In the genomic region with DNA sequence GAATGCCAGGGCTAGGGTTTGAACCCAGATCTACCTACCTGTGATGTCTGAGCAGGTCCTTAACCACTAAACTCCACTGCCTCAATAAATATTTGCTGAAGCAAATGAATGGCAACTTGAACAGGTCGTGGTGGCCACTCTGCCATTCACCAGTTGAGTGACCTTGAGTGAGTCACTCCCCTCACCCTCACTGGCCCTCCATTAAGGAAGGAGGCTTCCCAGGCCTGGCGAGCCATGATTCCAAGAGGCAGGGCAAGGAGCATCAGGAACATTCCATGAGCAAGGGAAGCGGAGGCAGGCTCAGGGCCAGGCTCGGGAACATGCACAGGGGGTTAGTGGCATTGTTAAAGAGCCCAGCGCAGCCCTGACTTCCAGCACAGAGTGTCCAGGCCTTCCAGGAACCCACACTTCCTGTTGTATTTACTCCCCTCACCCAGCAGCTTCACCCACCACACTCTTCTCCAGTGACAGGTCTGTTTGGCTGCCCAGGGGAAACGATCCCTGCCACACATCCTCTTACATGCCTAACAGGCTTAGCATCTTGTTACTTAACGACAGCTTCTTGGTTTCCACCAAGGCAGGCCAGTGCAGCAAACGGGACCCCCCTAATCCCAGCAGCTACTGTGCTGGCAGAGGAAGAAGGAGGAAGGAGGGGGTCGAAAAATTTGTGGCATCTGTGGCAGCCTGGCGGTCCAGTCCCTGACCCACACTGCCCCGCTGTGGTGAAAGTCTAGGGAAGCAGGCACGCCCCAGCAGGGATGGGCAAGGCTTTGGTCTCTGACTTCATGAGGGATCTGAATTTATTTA, we compare ENCODE assay signal across 8 cellular contexts. TPM values are rescaled to one million over a fixed set of nuclear protein-coding genes. Genes with fewer than 3 reads are reported as not detected.
DNase-seq lines count a peak whose midpoint lies in the region; ATAC-seq and TF ChIP-seq lines count a peak whose summit lies in the region.

No MANE protein-coding gene starts in this region.

- no peak for ATAC-seq in GM18867 (IDR thresholded peaks at IDR 0.05; ENCODE audit: unreplicated experiment)
- no peak for ATAC-seq in HG03097 (IDR thresholded peaks at IDR 0.05; ENCODE audit: low FRiP score, unreplicated experiment)

- H3K9ac ChIP-seq in fibroblast of lung (ENCODE audit: insufficient read depth, low read length) (no peak overlapping the region), neural cell (ENCODE audit: low read length) (no peak overlapping the region)

- peak; percentile 42 for TF ChIP-seq RAD21 in neural cell (conservative IDR thresholded peaks at IDR 0.05)

- no peaks in the 10 kb centered on the region for H3K27me3 ChIP-seq in fibroblast of lung (ENCODE audit: control insufficient read depth, insufficient read depth, low read length)
- H3K27me3 ChIP-seq in neural cell (ENCODE audit: insufficient read depth, low read depth, low read length) = peaks cover 9% of the 10 kb centered on the region

- DNase-seq in Daoy (ENCODE audit: low read depth) (peak; percentile 86), HT-29 (ENCODE audit: low spot score) (peak; percentile 62), fibroblast of lung (ENCODE audit: low read depth in 2 of 2) (peak; percentile 62 to 67)
- no peak for DNase-seq in effector CD4-positive, alpha-beta T cell

- TF ChIP-seq CTCF in VCaP (conservative IDR thresholded peaks at IDR 0.05) (peak; percentile 66), fibroblast of lung (conservative IDR thresholded peaks at IDR 0.05 in 1 of 2, IDR thresholded peaks at IDR 0.05 in 1 of 2; ENCODE audit: low read depth in 1 of 2, low read length in 2 of 2) (peak; percentile 72 to 81), neural cell (IDR thresholded peaks at IDR 0.05; ENCODE audit: poor library complexity, severe bottlenecking) (no peak)

- no peak for TF ChIP-seq EP300 in neural cell (conservative IDR thresholded peaks at IDR 0.05; ENCODE audit: poor library complexity, severe bottlenecking)

- H3K4me1 ChIP-seq in fibroblast of lung (ENCODE audit: control insufficient read depth, extremely low read depth, insufficient read depth, low read length) = peaks cover under 1% of the 10 kb centered on the region

- H3K4me3 ChIP-seq in fibroblast of lung (replicated peaks in 1 of 4; ENCODE audit: control extremely low read depth in 1 of 4, insufficient read depth in 1 of 4, low read depth in 3 of 4, low read length in 4 of 4) = no peak overlapping the region
- H3K4me3 ChIP-seq in neural cell (ENCODE audit: low read length) = no peak overlapping the region

- H4K20me1 ChIP-seq in fibroblast of lung (ENCODE audit: control insufficient read depth, extremely low read depth, insufficient read depth, low read length) (no peaks in the 10 kb centered on the region), neural cell (ENCODE audit: insufficient read depth) (no peaks in the 10 kb centered on the region)

- H3K9me3 ChIP-seq in fibroblast of lung (ENCODE audit: control insufficient read depth, insufficient read depth, low read depth, low read length) = no peaks in the 10 kb centered on the region
- no peaks in the 10 kb centered on the region for H3K9me3 ChIP-seq in neural cell (ENCODE audit: low read length)

- H3F3A ChIP-seq in neural cell (ENCODE audit: insufficient read depth, low read length, poor library complexity, severe bottlenecking) = no peaks in the 10 kb centered on the region

- H3K79me2 ChIP-seq in fibroblast of lung (ENCODE audit: control insufficient read depth, insufficient read depth, low read length) = no peaks in the 10 kb centered on the region
- H3K79me2 ChIP-seq in neural cell (replicated peaks; ENCODE audit: insufficient read depth, low read length) = no peaks in the 10 kb centered on the region

- H3K36me3 ChIP-seq in fibroblast of lung (ENCODE audit: control insufficient read depth, insufficient read depth, low read length) = no peaks in the 10 kb centered on the region
- H3K36me3 ChIP-seq in neural cell (ENCODE audit: insufficient read depth, low read length) = no peaks in the 10 kb centered on the region

- no peaks in the 10 kb centered on the region for H3K9me2 ChIP-seq in neural cell (ENCODE audit: insufficient read depth, low read length)

- H2AFZ ChIP-seq in fibroblast of lung (ENCODE audit: low read length) = peak overlapping the region; percentile 34
- no peak overlapping the region for H2AFZ ChIP-seq in neural cell (ENCODE audit: low read depth, low read length)

- H3K4me2 ChIP-seq in fibroblast of lung (ENCODE audit: extremely low read depth, insufficient read depth, low read length) = no peak overlapping the region
- no peak overlapping the region for H3K4me2 ChIP-seq in neural cell (ENCODE audit: low read length)

- H3K27ac ChIP-seq in VCaP (no peak overlapping the region), fibroblast of lung (ENCODE audit: insufficient read depth, low read length) (no peak overlapping the region), neural cell (ENCODE audit: low read length) (no peak overlapping the region)

TF ChIP-seq in neural cell, 6 proteins besides CTCF, POLR2A, EP300 and RAD21:
- TF ChIP-seq SMC3 (conservative IDR thresholded peaks at IDR 0.05; ENCODE audit: poor library complexity) (peak; percentile 31), POLR2AphosphoS5 (IDR thresholded peaks at IDR 0.05) (no peak)

RNA-seq across cellular contexts. Expression of gene TTC1, which starts 43.7 kb away (rescaled TPM):
- total RNA-seq in Daoy (2014; rRNA removed; shearing (Covaris generic)) = 128 and 131 TPM in 2 replicates
- 29.3 and 29.8 TPM in 2 replicates for total RNA-seq in HT-29 (2014; rRNA removed; shearing (Covaris generic))
- total RNA-seq in fibroblast of lung = 39.5 and 41.6 TPM in 2 replicates
- polyA plus RNA-seq in fibroblast of lung = 63.7 and 68.3 TPM in 2 replicates
- 55.9 and 67.3 TPM in 2 replicates for polyA plus RNA-seq in fibroblast of lung (2012)
- polyA minus RNA-seq in fibroblast of lung (ENCODE audit: low replicate concordance) = 38.8 and 43.5 TPM in 2 replicates
- 71.6 and 74.0 TPM in 2 replicates for polyA plus RNA-seq in neural cell
- polyA minus RNA-seq in neural cell = 54.8 and 64.6 TPM in 2 replicates

RNA-seq across cellular contexts. Expression of gene ADRA1B, which starts 49.0 kb away (rescaled TPM):
- total RNA-seq in Daoy (2014; rRNA removed; shearing (Covaris generic)) = 0.63 and 0.80 TPM in 2 replicates
- not detected in 2 replicates for total RNA-seq in HT-29 (2014; rRNA removed; shearing (Covaris generic))
- total RNA-seq in fibroblast of lung = 0.26 and 0.99 TPM in 2 replicates
- polyA plus RNA-seq in fibroblast of lung = 0.73 and 1.7 TPM in 2 replicates
- 1.3 and 2.4 TPM in 2 replicates for polyA plus RNA-seq in fibroblast of lung (2012)
- polyA minus RNA-seq in fibroblast of lung (ENCODE audit: low replicate concordance) = 0.19 and 5.2 TPM in 2 replicates
- polyA plus RNA-seq in neural cell = 1.1 and 1.4 TPM in 2 replicates
- 1.5 and 2.1 TPM in 2 replicates for polyA minus RNA-seq in neural cell
